ENCODE assay signal across 17 cellular contexts in genomic region chr6:113758725-113759576, GRCh38.
A peak's percentile ranks its signal among the peaks of the same experiment; 100 is the strongest.
DNase-seq lines count a peak whose midpoint lies in the region; ATAC-seq, FAIRE-seq and TF ChIP-seq lines count a peak whose summit lies in the region.
"Had no signal": no experiment of that assay in that cellular context is flagged by ENCODE, and none has a peak within 500 bp of the region (broad histone marks: within the 10 kb centered on the region; RNA-seq: fewer than 3 reads in every experiment).

No MANE protein-coding gene starts in this region.

- H3K4me3 Mint-ChIP-seq in naive thymus-derived CD4-positive, alpha-beta T cell, result no peak overlapping the region
- H3K4me3 Mint-ChIP-seq: activated naive CD8-positive, alpha-beta T cell treated with anti-CD3 and anti-CD28 coated beads, Interleukin-2, amount 10 ng/mL, durations not matched to agents 7 days and 5 days; T-helper 17 cell had no signal

- H3K4me1 Mint-ChIP-seq in naive thymus-derived CD4-positive, alpha-beta T cell, result no peaks in the 10 kb centered on the region
- H3K4me1 Mint-ChIP-seq: activated naive CD8-positive, alpha-beta T cell treated with anti-CD3 and anti-CD28 coated beads, Interleukin-2, amount 10 ng/mL, durations not matched to agents 7 days and 5 days; T-helper 17 cell had no signal

- SMC1A ChIA-PET in GM12878 (lab: Charles Lee; ENCODE audit: uncharacterized antibody, unreplicated experiment), result interaction anchor here (0.6 kb wide), 1 partner anchor 111 kb away, joined by 3 read pairs; no protein-coding TSS in a partner anchor

- no peak for TF ChIP-seq POLR2A in GM18505 (IDR thresholded peaks at IDR 0.05; ENCODE audit: borderline replicate concordance, extremely low read depth, insufficient read depth, insufficient read length)
- no peak for TF ChIP-seq POLR2A in GM12878 (IDR thresholded peaks at IDR 0.05; ENCODE audit: low read depth, low read length)

- in situ Hi-C loops in GM12878 (cut with MboI), result no loop called here

- TF ChIP-seq CTCF in GM12878 (IDR thresholded peaks at IDR 0.05 in 2 of 3, conservative IDR thresholded peaks at IDR 0.05 in 1 of 3; ENCODE audit: control insufficient read depth in 2 of 3, extremely low read depth in 1 of 3, insufficient read depth in 1 of 3, low read depth in 3 of 3, low read length in 3 of 3), result no peak

- CTCF ChIA-PET in GM12878 (lab: Yijun Ruan, JAX), result no interaction called here
- CTCF ChIA-PET in naive thymus-derived CD4-positive, alpha-beta T cell (lab: Charles Lee), result no interaction called here

- no peak for TF ChIP-seq EP300 in GM12878 (IDR thresholded peaks at IDR 0.05; ENCODE audit: borderline replicate concordance in 1 of 2, control insufficient read depth in 1 of 2, low read depth in 2 of 2, low read length in 2 of 2)

- FAIRE-seq in GM12878 (lab: Jason Lieb, UNC), result no peak
- FAIRE-seq: G401.6 had no signal

- WGBS in GM12878 (ENCODE audit: insufficient coverage, insufficient replicate concordance, low lambda C conversion rate, missing lambda C conversion rate), result 21% methylated on average over 2 of the region's 2 CpGs

- no peak overlapping the region for H3K27ac Mint-ChIP-seq in naive thymus-derived CD4-positive, alpha-beta T cell
- H3K27ac Mint-ChIP-seq: activated naive CD8-positive, alpha-beta T cell treated with anti-CD3 and anti-CD28 coated beads, Interleukin-2, amount 10 ng/mL, durations not matched to agents 7 days and 5 days; T-helper 17 cell had no signal

- DNase-seq in GM12878 (ENCODE audit: low read depth, low spot score) (no peak), GM03348 (ENCODE audit: low spot score) (no peak), NCI-H510A (lab: John Stamatoyannopoulos, UW) (no peak), mesenteric fat pad (ENCODE audit: low spot score) (no peak)
- no peak for DNase-seq in naive thymus-derived CD4-positive, alpha-beta T cell
- DNase-seq in activated CD8-positive, alpha-beta memory T cell treated with anti-CD3 and anti-CD28 coated beads, Interleukin-2, amount 50 U/mL, for 4 hours, result no peak
- DNase-seq: activated CD8-positive, alpha-beta memory T cell treated with anti-CD3 and anti-CD28 coated beads for 24 hours; activated naive CD8-positive, alpha-beta T cell treated with anti-CD3 and anti-CD28 coated beads, Interleukin-2, amount 10 ng/mL, durations not matched to agents 7 days and 5 days; dorsolateral prefrontal cortex; NCI-H1417; sigmoid colon; T-helper 17 cell; upper lobe of left lung had no signal

- H3K4me3 ChIP-seq in GM12878, result no peak overlapping the region
- H3K4me3 ChIP-seq in naive thymus-derived CD4-positive, alpha-beta T cell (ENCODE audit: low read length), result no peak overlapping the region
- H3K4me3 ChIP-seq: dorsolateral prefrontal cortex, sigmoid colon, upper lobe of left lung had no signal

- H3K27me3 ChIP-seq in GM12878 (replicated peaks in 1 of 2; ENCODE audit: control insufficient read depth in 2 of 2, insufficient read depth in 2 of 2, low read length in 1 of 2), result no peaks in the 10 kb centered on the region
- H3K27me3 ChIP-seq in naive thymus-derived CD4-positive, alpha-beta T cell (ENCODE audit: control insufficient read depth in 2 of 2, insufficient read depth in 2 of 2, low read length in 2 of 2), result no peaks in the 10 kb centered on the region
- H3K27me3 ChIP-seq: BLaER1 treated with 17β-estradiol and CSF1 and Interleukin-3, amounts not matched to agents 10 nM and 100 nM; dorsolateral prefrontal cortex; sigmoid colon; upper lobe of left lung had no signal

- peak overlapping the region; percentile 55 for H2AFZ ChIP-seq in GM12878 (ENCODE audit: control insufficient read depth, low read depth, low read length)

- intact Hi-C loops in GM12878 (cut with micrococcal nuclease; ENCODE audit: unreplicated experiment), result loop anchor here (5.0 kb wide), 2 partner anchors 112 to 127 kb away; no protein-coding TSS in a partner anchor
- intact Hi-C loops in naive thymus-derived CD4-positive, alpha-beta T cell (cut with micrococcal nuclease), result no loop called here

- 0 out of 2 replicates have a peak overlapping the region, but pooled peaks have one; percentile 8 for H3K4me2 ChIP-seq in GM12878 (ENCODE audit: control insufficient read depth, insufficient read depth)

- H3K27me3 Mint-ChIP-seq in naive thymus-derived CD4-positive, alpha-beta T cell, result peaks cover 0 to 5% (median 0%) of the 10 kb centered on the region in 5 donors

- ATAC-seq in GM18505 (IDR thresholded peaks at IDR 0.05; ENCODE audit: unreplicated experiment) (peak; percentile 30), HG02884 (IDR thresholded peaks at IDR 0.05; ENCODE audit: unreplicated experiment) (peak; percentile 28), GM12878 (peak; percentile 43)
- ATAC-seq in naive thymus-derived CD4-positive, alpha-beta T cell, result peak; percentile 60
- ATAC-seq: T-helper 17 cell had no signal

- POLR2A ChIA-PET in GM12878 (lab: Charles Lee), result no interaction called here
- POLR2A ChIA-PET in naive thymus-derived CD4-positive, alpha-beta T cell (lab: Charles Lee), result no interaction called here

- RAD21 ChIA-PET in GM12878 (lab: Charles Lee; ENCODE audit: unreplicated experiment), result no interaction called here

- no peaks in the 10 kb centered on the region for H3K79me2 ChIP-seq in GM12878 (ENCODE audit: control insufficient read depth, insufficient read depth, low read length)

- H3K27ac ChIP-seq in GM12878 (ENCODE audit: control insufficient read depth, insufficient read depth), result peak overlapping the region; percentile 49; the same call in 1 of the 2 replicates
- no peak overlapping the region for H3K27ac ChIP-seq in naive thymus-derived CD4-positive, alpha-beta T cell (ENCODE audit: low read depth, low read length)
- H3K27ac ChIP-seq: sigmoid colon had no signal

- no peak overlapping the region for H3K9ac ChIP-seq in GM12878 (ENCODE audit: control insufficient read depth, insufficient read depth, low read length)

- H4K20me1 ChIP-seq in GM12878 (ENCODE audit: control insufficient read depth, insufficient read depth), result no peaks in the 10 kb centered on the region
- H4K20me1 ChIP-seq: BLaER1 treated with 17β-estradiol and CSF1 and Interleukin-3, amounts not matched to agents 10 nM and 100 nM had no signal

- H3K9me3 Mint-ChIP-seq in naive thymus-derived CD4-positive, alpha-beta T cell, result no peaks in the 10 kb centered on the region
- H3K9me3 Mint-ChIP-seq: activated naive CD8-positive, alpha-beta T cell treated with anti-CD3 and anti-CD28 coated beads, Interleukin-2, amount 10 ng/mL, durations not matched to agents 7 days and 5 days had no signal

- no peaks in the 10 kb centered on the region for H3K36me3 ChIP-seq in GM12878 (ENCODE audit: control insufficient read depth in 2 of 2, insufficient read depth in 2 of 2, low read length in 1 of 2)
- no peaks in the 10 kb centered on the region for H3K36me3 ChIP-seq in naive thymus-derived CD4-positive, alpha-beta T cell (ENCODE audit: control insufficient read depth in 2 of 3, insufficient read depth in 3 of 3, low read length in 3 of 3)
- H3K36me3 ChIP-seq: BLaER1 treated with 17β-estradiol and CSF1 and Interleukin-3, amounts not matched to agents 10 nM and 100 nM; sigmoid colon; upper lobe of left lung had no signal

- no TSS peak for BruUV-seq in GM12878 (replicated peaks; lab: Mats Ljungman, UMichigan)

- peaks cover 39% of the 10 kb centered on the region for H3K4me1 ChIP-seq in GM12878 (ENCODE audit: control insufficient read depth, insufficient read depth, low read length)
- H3K4me1 ChIP-seq in naive thymus-derived CD4-positive, alpha-beta T cell (ENCODE audit: control insufficient read depth in 2 of 2, insufficient read depth in 2 of 2, low read length in 2 of 2), result no peaks in the 10 kb centered on the region
- H3K4me1 ChIP-seq: sigmoid colon had no signal

- TF ChIP-seq RAD21 in GM12878 (IDR thresholded peaks at IDR 0.05; ENCODE audit: insufficient read depth, low read depth, low read length), result no peak

- H3K9me3 ChIP-seq in GM12878 (replicated peaks; ENCODE audit: control insufficient read depth, insufficient read depth, low read length), result peaks cover 6% of the 10 kb centered on the region; the same call in 2 of the 3 replicates
- H3K9me3 ChIP-seq in naive thymus-derived CD4-positive, alpha-beta T cell (ENCODE audit: control insufficient read depth in 2 of 3, low read length in 3 of 3), result no peaks in the 10 kb centered on the region
- H3K9me3 ChIP-seq: sigmoid colon, upper lobe of left lung had no signal

- H3K36me3 Mint-ChIP-seq in naive thymus-derived CD4-positive, alpha-beta T cell, result no peaks in the 10 kb centered on the region
- H3K36me3 Mint-ChIP-seq: activated naive CD8-positive, alpha-beta T cell treated with anti-CD3 and anti-CD28 coated beads, Interleukin-2, amount 10 ng/mL, durations not matched to agents 7 days and 5 days had no signal

TF ChIP-seq in GM12878, 131 proteins besides CTCF, POLR2A, EP300 and RAD21:
- TF ChIP-seq PML (IDR thresholded peaks at IDR 0.05; ENCODE audit: low read length), result no peak
- TF ChIP-seq SPI1 (IDR thresholded peaks at IDR 0.05; ENCODE audit: borderline replicate concordance, insufficient read depth, low read depth, low read length), result peak; percentile 23; the same call in 1 of the 2 replicates
